Comparison of ENCODE assay signal across 12 cellular contexts in genomic region chr15:23690015-23690414, GRCh38. TPM values are rescaled to one million over a fixed set of nuclear protein-coding genes. Genes with fewer than 3 reads are reported as not detected.
A peak's percentile ranks its signal among the peaks of the same experiment; 100 is the strongest.
DNase-seq lines count a peak whose midpoint lies in the region; ATAC-seq and TF ChIP-seq lines count a peak whose summit lies in the region.
"Had no signal": no experiment of that assay in that cellular context is flagged by ENCODE, and none has a peak within 500 bp of the region (broad histone marks: within the 10 kb centered on the region; RNA-seq: fewer than 3 reads in every experiment).

No MANE protein-coding gene starts in this region.

- no peaks in the 10 kb centered on the region for H3K27me3 Mint-ChIP-seq in nephron (ENCODE audit: low read depth)
- H3K27me3 Mint-ChIP-seq in naive thymus-derived CD8-positive, alpha-beta T cell: peaks cover 0 to 13% (median 10%) of the 10 kb centered on the region in 5 donors

- peaks cover 5% of the 10 kb centered on the region for H3K36me3 Mint-ChIP-seq in nephron (ENCODE audit: low read depth)
- H3K36me3 Mint-ChIP-seq in naive thymus-derived CD8-positive, alpha-beta T cell: no peaks in the 10 kb centered on the region

- H3K27ac Mint-ChIP-seq in nephron: peak overlapping the region; percentile 75 to 96 (median 87)
- no peak overlapping the region for H3K27ac Mint-ChIP-seq in naive thymus-derived CD8-positive, alpha-beta T cell

- TF ChIP-seq POLR2A in prostate gland (IDR thresholded peaks at IDR 0.05) (no peak), uterus (IDR thresholded peaks at IDR 0.05) (no peak), spleen (IDR thresholded peaks at IDR 0.05) (no peak)

- H3K4me1 ChIP-seq in left ventricle myocardium inferior (peaks cover 6% of the 10 kb centered on the region), prostate gland (replicated peaks) (no peaks in the 10 kb centered on the region), uterus (no peaks in the 10 kb centered on the region), spleen (peaks cover 0 to 8% (median 0%) of the 10 kb centered on the region in 6 donors)

- peaks cover 28% of the 10 kb centered on the region for H3K4me1 Mint-ChIP-seq in nephron
- H3K4me1 Mint-ChIP-seq in naive thymus-derived CD8-positive, alpha-beta T cell: no peaks in the 10 kb centered on the region

- 32% methylated on average over 4 of the region's 4 CpGs for WGBS in prostate gland
- WGBS in spleen, 5 donors: 71 to 77% (median 75%) methylated on average over 4 of the region's 4 CpGs

- no peak for DNase-seq in left ventricle myocardium inferior
- no peak for DNase-seq in Right ventricle myocardium inferior (ENCODE audit: missing footprints)
- DNase-seq in prostate gland (ENCODE audit: low spot score): no peak
- DNase-seq in uterus: peak; percentile 36 to 47
- DNase-seq in ureter (ENCODE audit: low spot score): no peak
- DNase-seq in spleen: no peak
- no peak for DNase-seq in naive thymus-derived CD8-positive, alpha-beta T cell
- DNase-seq: NCI-H1048, PC-3 had no signal

- no peak for ATAC-seq in Right ventricle myocardium inferior
- ATAC-seq in naive thymus-derived CD8-positive, alpha-beta T cell: no peak
- ATAC-seq: HCT116, PC-3 had no signal

- H3K9me3 ChIP-seq in left ventricle myocardium inferior (replicated peaks) (no peaks in the 10 kb centered on the region), prostate gland (no peaks in the 10 kb centered on the region), uterus (no peaks in the 10 kb centered on the region), spleen (peaks cover 0 to 14% (median 1%) of the 10 kb centered on the region in 8 donors)

- H3K27me3 ChIP-seq in left ventricle myocardium inferior (ENCODE audit: low read depth) (peaks cover 21% of the 10 kb centered on the region), prostate gland (replicated peaks; ENCODE audit: insufficient read depth) (no peaks in the 10 kb centered on the region), uterus (no peaks in the 10 kb centered on the region), spleen (replicated peaks in 1 of 7) (peaks cover 0 to 23% (median 0%) of the 10 kb centered on the region in 7 donors)

- H3K36me3 ChIP-seq in left ventricle myocardium inferior (no peaks in the 10 kb centered on the region), prostate gland (no peaks in the 10 kb centered on the region), uterus (no peaks in the 10 kb centered on the region), spleen (no peaks in the 10 kb centered on the region)

- H3K4me3 Mint-ChIP-seq in nephron: peak overlapping the region; percentile 7 to 71 (median 71)
- H3K4me3 Mint-ChIP-seq in naive thymus-derived CD8-positive, alpha-beta T cell: no peak overlapping the region

- H3K4me3 ChIP-seq in left ventricle myocardium inferior: no peak overlapping the region
- H3K4me3 ChIP-seq in prostate gland: no peak overlapping the region
- no peak overlapping the region for H3K4me3 ChIP-seq in uterus
- H3K4me3 ChIP-seq in spleen: no peak overlapping the region

- H3K27ac ChIP-seq in left ventricle myocardium inferior (replicated peaks): peak overlapping the region; percentile 44
- H3K27ac ChIP-seq in prostate gland: peak overlapping the region; percentile 40 to 48
- peak overlapping the region; percentile 55 to 61 for H3K27ac ChIP-seq in uterus
- H3K27ac ChIP-seq in spleen: no peak overlapping the region

- TF ChIP-seq CTCF in left ventricle myocardium inferior (IDR thresholded peaks at IDR 0.05; ENCODE audit: borderline replicate concordance): no peak
- TF ChIP-seq CTCF in nephron (IDR thresholded peaks at IDR 0.05; ENCODE audit: unreplicated experiment in 3 of 3): no peak
- TF ChIP-seq CTCF in prostate gland (IDR thresholded peaks at IDR 0.05): no peak
- no peak for TF ChIP-seq CTCF in uterus (IDR thresholded peaks at IDR 0.05)
- no peak for TF ChIP-seq CTCF in spleen (IDR thresholded peaks at IDR 0.05 in 8 of 11, conservative IDR thresholded peaks at IDR 0.05 in 3 of 11)

- intact Hi-C loops in left ventricle myocardium inferior (cut with micrococcal nuclease): no loop called here
- intact Hi-C loops in Right ventricle myocardium inferior (cut with DNase I): no loop called here
- intact Hi-C loops in prostate gland (cut with DNase I): no loop called here
- intact Hi-C loops in uterus (cut with DNase I; ENCODE audit: low total_unique reads): no loop called here
- intact Hi-C loops in spleen (cut with DNase I; ENCODE audit: low total_unique reads): no loop called here

- POLR2A ChIA-PET in naive thymus-derived CD8-positive, alpha-beta T cell (lab: Charles Lee): no interaction called here

- H3K9me3 Mint-ChIP-seq in nephron: peaks cover 28% of the 10 kb centered on the region
- peaks cover 0 to 14% (median 0%) of the 10 kb centered on the region in 9 donors for H3K9me3 Mint-ChIP-seq in naive thymus-derived CD8-positive, alpha-beta T cell

RNA-seq across cellular contexts. Expression of gene NDN, which starts 2.9 kb away (rescaled TPM):
- total RNA-seq in left ventricle myocardium inferior (35.2 TPM), Right ventricle myocardium inferior (40.0 TPM), prostate gland (100 to 1,000 TPM in 1 of 2 donors, 10 to 100 TPM in 1; 46.9 to 121 TPM), uterus (100 to 1,000 TPM in 1 of 4 donors, 10 to 100 TPM in 3; 64.6 to 166 (median 80.5) TPM), ureter (36.1 TPM), spleen (10 to 100 TPM; 17.1 to 54.1 (median 30.7) TPM)
- polyA plus RNA-seq in spleen: 10 to 100 TPM; 10.4 to 20.8 (median 16.2) TPM
- total RNA-seq in naive thymus-derived CD8-positive, alpha-beta T cell: not detected
- 1 to 10 TPM in 1 of 3 donors, under 1 TPM in 2; 0.22 to 1.4 (median 0.30) TPM for polyA plus RNA-seq in naive thymus-derived CD8-positive, alpha-beta T cell
- total RNA-seq: HT-29, PC-3 had no signal

RNA-seq across cellular contexts. Expression of gene MAGEL2, which starts 42.3 kb away (rescaled TPM):
- total RNA-seq in left ventricle myocardium inferior (not detected), Right ventricle myocardium inferior (not detected), prostate gland (1 to 10 TPM in 1 of 2 donors, under 1 TPM in 1; 0.82 to 3.1 TPM), uterus (1 to 10 TPM in 2 of 4 donors, under 1 TPM in 1, not detected in 1; 0.29 to 6.6 (median 3.2) TPM), ureter (0.70 TPM), spleen (1 to 10 TPM in 2 of 7 donors, under 1 TPM in 4, not detected in 1; 0.17 to 1.9 (median 0.55) TPM)
- polyA plus RNA-seq in spleen: under 1 TPM; 0.02 to 0.06 (median 0.04) TPM
- not detected for total RNA-seq in naive thymus-derived CD8-positive, alpha-beta T cell
- polyA plus RNA-seq in naive thymus-derived CD8-positive, alpha-beta T cell: not detected
- total RNA-seq: HT-29, PC-3 had no signal

Comparison
In these comparisons a context has a peak if more than half of its experiments do, and no peak if none do; other contexts are left out.
1. DNase-seq: peak in uterus (2 of 2); none in left ventricle myocardium inferior (single experiment), Right ventricle myocardium inferior (single experiment), prostate gland (single experiment), ureter (single experiment), spleen (single experiment) and naive thymus-derived CD8-positive, alpha-beta T cell (0 of 10).
2. H3K27ac ChIP-seq: peak in left ventricle myocardium inferior (single experiment), prostate gland (2 of 2) and uterus (2 of 2); none in spleen (0 of 8).
3. H3K27ac Mint-ChIP-seq: peak in nephron (3 of 3); none in naive thymus-derived CD8-positive, alpha-beta T cell (0 of 10).
4. H3K4me3 Mint-ChIP-seq: peak in nephron (3 of 3); none in naive thymus-derived CD8-positive, alpha-beta T cell (0 of 10).
5. RNA of gene NDN, which starts 2.9 kb away (total RNA-seq): 46.9 to 121 TPM in prostate gland, 64.6 to 166 TPM in uterus, 40.0 TPM in Right ventricle myocardium inferior (single experiment), 36.1 TPM in ureter (single experiment), 35.2 TPM in left ventricle myocardium inferior (single experiment) and 17.1 to 54.1 TPM in spleen; not detected in naive thymus-derived CD8-positive, alpha-beta T cell; every median in the first group is over 10 times any median in the second.